Comparison of ENCODE assay signal across 8 cellular contexts in the genomic region with DNA sequence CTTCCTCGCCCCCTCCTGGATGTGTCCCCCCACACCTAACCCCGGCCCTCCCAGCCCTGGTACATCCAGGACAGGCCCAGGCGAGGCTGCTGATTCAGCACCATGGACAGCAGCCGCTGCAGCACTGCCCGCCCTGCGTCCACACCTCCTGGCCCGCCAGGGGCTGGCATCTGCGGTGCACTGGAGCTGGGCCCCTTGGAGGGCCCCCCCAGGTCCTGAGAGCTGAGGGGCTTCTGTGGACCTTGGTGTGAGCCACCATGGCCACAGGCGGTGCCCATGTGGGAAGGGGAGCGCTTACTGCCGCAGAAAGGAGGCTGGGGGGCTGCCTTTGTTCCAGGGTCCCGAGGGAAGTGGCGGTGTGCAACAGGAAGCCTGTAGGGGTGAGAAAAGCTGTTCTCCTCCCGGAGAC. TPM values are rescaled to one million over a fixed set of nuclear protein-coding genes. Genes with fewer than 3 reads are reported as not detected.
A peak's percentile ranks its signal among the peaks of the same experiment; 100 is the strongest.
DNase-seq lines count a peak whose midpoint lies in the region; ATAC-seq and TF ChIP-seq lines count a peak whose summit lies in the region.

No MANE protein-coding gene starts in this region.

- 28% methylated on average over 10 of the region's 14 CpGs for WGBS in esophagus muscularis mucosa

- no peak overlapping the region for H3K4me3 Mint-ChIP-seq in progenitor cell of endocrine pancreas (ENCODE audit: low read depth)

- POLR2A ChIA-PET in A673 (lab: Charles Lee; ENCODE audit: low non-redundant PET), result no interaction called here

- no peaks in the 10 kb centered on the region for H3K9me3 Mint-ChIP-seq in progenitor cell of endocrine pancreas (ENCODE audit: low read depth)

- peaks cover 10% of the 10 kb centered on the region for H3K4me1 ChIP-seq in A673 (ENCODE audit: insufficient read depth, low read length, poor library complexity, severe bottlenecking)
- H3K4me1 ChIP-seq in esophagus muscularis mucosa, result peaks cover 3 to 79% (median 75%) of the 10 kb centered on the region in 4 donors

- H3K36me3 Mint-ChIP-seq in progenitor cell of endocrine pancreas (ENCODE audit: insufficient read depth), result peaks cover 3% of the 10 kb centered on the region

- no peak overlapping the region for H3K27ac ChIP-seq in A673 (ENCODE audit: low read depth, low read length, poor library complexity, severe bottlenecking)
- H3K27ac ChIP-seq in esophagus muscularis mucosa (replicated peaks in 1 of 4), result peak overlapping the region in 3 of 4 donors; percentile 41 to 55 (median 50)

- intact Hi-C loops in A673 (cut with micrococcal nuclease; ENCODE audit: unreplicated experiment) (no loop called here), esophagus muscularis mucosa (cut with DNase I) (no loop called here)

- H3K27ac Mint-ChIP-seq in progenitor cell of endocrine pancreas, result no peak overlapping the region

- H3K4me3 ChIP-seq in A673 (ENCODE audit: low read depth, low read length, poor library complexity, severe bottlenecking) (no peak overlapping the region), esophagus muscularis mucosa (no peak overlapping the region)

- H3K27me3 ChIP-seq in A673 (replicated peaks; ENCODE audit: insufficient read depth, low read depth, low read length, poor library complexity) (no peaks in the 10 kb centered on the region), esophagus muscularis mucosa (no peaks in the 10 kb centered on the region)

- H3K4me1 Mint-ChIP-seq in progenitor cell of endocrine pancreas (ENCODE audit: low read depth), result no peaks in the 10 kb centered on the region

- BruUV-seq in A673 (replicated peaks; lab: Mats Ljungman, UMichigan), result no TSS peak

- H3K9me3 ChIP-seq in A673 (ENCODE audit: low read depth, low read length, poor library complexity, severe bottlenecking) (no peaks in the 10 kb centered on the region), esophagus muscularis mucosa (no peaks in the 10 kb centered on the region)

- CTCF ChIA-PET in A673 (lab: Charles Lee), result interaction anchor here (0.6 kb wide), 1 partner anchor 431 kb away, joined by 5 read pairs; no protein-coding TSS in a partner anchor

- no peak for TF ChIP-seq EP300 in esophagus muscularis mucosa (IDR thresholded peaks at IDR 0.05)

- H3K36me3 ChIP-seq in A673 (ENCODE audit: insufficient read depth, low read length, poor library complexity, severe bottlenecking) (no peaks in the 10 kb centered on the region), esophagus muscularis mucosa (peaks cover 0 to 7% (median 3%) of the 10 kb centered on the region in 4 donors)

- peak; percentile 59 for DNase-seq in A673 (ENCODE audit: low spot score)
- DNase-seq in HUDEP-2 (lab: John Stamatoyannopoulos, UW; ENCODE audit: unreplicated experiment in 76 of 76), result peak in 43 of 76 experiments; percentile 9 to 65 (median 37)
- DNase-seq in activated CD4-positive, alpha-beta T cell treated with anti-CD3 and anti-CD28 coated beads, Interleukin-2, amount 50 U/mL, for 4 hours, result peak; percentile 14 to 15
- DNase-seq in esophagus muscularis mucosa (ENCODE audit: extremely low spot score), result no peak
- peak; percentile 72 for DNase-seq in progenitor cell of endocrine pancreas (ENCODE audit: low spot score, unreplicated experiment)
- DNase-seq in globus pallidus (ENCODE audit: low spot score), result no peak

- TF ChIP-seq CTCF in A673 (conservative IDR thresholded peaks at IDR 0.05; ENCODE audit: low read depth, low read length), result no peak
- TF ChIP-seq CTCF in esophagus muscularis mucosa (IDR thresholded peaks at IDR 0.05), result no peak
- no peak for TF ChIP-seq CTCF in progenitor cell of endocrine pancreas (IDR thresholded peaks at IDR 0.05; ENCODE audit: unreplicated experiment)

- no peaks in the 10 kb centered on the region for H3K27me3 Mint-ChIP-seq in progenitor cell of endocrine pancreas

- ATAC-seq in GM21619 (IDR thresholded peaks at IDR 0.05; ENCODE audit: unreplicated experiment) (no peak), GM19328 (IDR thresholded peaks at IDR 0.05; ENCODE audit: unreplicated experiment) (no peak)

- no peak for TF ChIP-seq POLR2A in esophagus muscularis mucosa (IDR thresholded peaks at IDR 0.05; ENCODE audit: low read depth)

RNA-seq across cellular contexts. Expression of a gene that starts 35.9 kb away (rescaled TPM):
- total RNA-seq in A673 (2021) (19.7 and 25.0 TPM in 2 replicates), esophagus muscularis mucosa (100 to 1,000 TPM; 225 to 361 (median 259) TPM), progenitor cell of endocrine pancreas (42.3 and 42.8 TPM in 2 replicates)

RNA-seq across cellular contexts. Expression of a gene that starts 36.3 kb away (rescaled TPM):
- not detected in 2 replicates for total RNA-seq in A673 (2021)
- 1 to 10 TPM in 2 of 4 donors, under 1 TPM in 2; 0.39 to 2.9 (median 1.00) TPM for total RNA-seq in esophagus muscularis mucosa
- not detected in 2 replicates for total RNA-seq in progenitor cell of endocrine pancreas

RNA-seq across cellular contexts. Expression of a gene that starts 41.2 kb away (rescaled TPM):
- 9.6 and 16.7 TPM in 2 replicates for total RNA-seq in A673 (2021)
- total RNA-seq in esophagus muscularis mucosa, result 100 to 1,000 TPM in 2 of 4 donors, 10 to 100 TPM in 1, 1 to 10 TPM in 1; 7.5 to 304 (median 199) TPM
- total RNA-seq in progenitor cell of endocrine pancreas, result not detected in 2 replicates

RNA-seq across cellular contexts. Expression of a gene that starts 51.7 kb away (rescaled TPM):
- 19.5 and 22.9 TPM in 2 replicates for total RNA-seq in A673 (2021)
- 100 to 1,000 TPM in 3 of 4 donors, 10 to 100 TPM in 1; 15.6 to 237 (median 126) TPM for total RNA-seq in esophagus muscularis mucosa
- not detected in 2 replicates for total RNA-seq in progenitor cell of endocrine pancreas

Comparison
In these comparisons a context has a peak if more than half of its experiments do, and no peak if none do; other contexts are left out.
1. DNase-seq: peak in A673 (single experiment), HUDEP-2 (43 of 76), activated CD4-positive, alpha-beta T cell treated with anti-CD3 and anti-CD28 coated beads, Interleukin-2, amount 50 U/mL, for 4 hours (2 of 2) and progenitor cell of endocrine pancreas (single experiment); none in esophagus muscularis mucosa (single experiment) and globus pallidus (single experiment).